2 cellular contexts compared by ENCODE assay signal in genomic region chr16:89557230-89557935, GRCh38.
TF ChIP-seq lines count a peak whose summit lies in the region.

No MANE protein-coding gene starts in this region.

TF ChIP-seq in Ishikawa, 13 proteins besides CTCF, POLR2A, EP300 and RAD21:
- TF ChIP-seq TEAD4 (IDR thresholded peaks at IDR 0.05) = no peak
- no peak for TF ChIP-seq TAF1 (IDR thresholded peaks at IDR 0.05; ENCODE audit: low read depth)
- no peak for TF ChIP-seq NFIC (IDR thresholded peaks at IDR 0.05)
- no peak for TF ChIP-seq TCF12 (IDR thresholded peaks at IDR 0.05; ENCODE audit: low read depth)
- no peak for TF ChIP-seq YY1 (IDR thresholded peaks at IDR 0.05; ENCODE audit: low read depth)
- TF ChIP-seq CREB1 (IDR thresholded peaks at IDR 0.05; ENCODE audit: low read depth) = no peak
- TF ChIP-seq MAX (IDR thresholded peaks at IDR 0.05) = 0 out of 2 replicates have a peak, but pooled peaks have one; percentile 25

TF ChIP-seq in K562, 482 proteins besides CTCF, POLR2A, EP300 and RAD21 (continues in another document):
- TF ChIP-seq FOXA1 (IDR thresholded peaks at IDR 0.05; ENCODE audit: borderline replicate concordance) = no peak
- no peak for TF ChIP-seq MED1 (CRISPR knock-in tag; IDR thresholded peaks at IDR 0.05; ENCODE audit: borderline replicate concordance)
- TF ChIP-seq NFRKB (IDR thresholded peaks at IDR 0.05; ENCODE audit: low read depth) = no peak
- TF ChIP-seq RBM14 (IDR thresholded peaks at IDR 0.05; ENCODE audit: borderline replicate concordance, insufficient read depth, low read depth, low read length) = no peak
- TF ChIP-seq, protein P1, sequence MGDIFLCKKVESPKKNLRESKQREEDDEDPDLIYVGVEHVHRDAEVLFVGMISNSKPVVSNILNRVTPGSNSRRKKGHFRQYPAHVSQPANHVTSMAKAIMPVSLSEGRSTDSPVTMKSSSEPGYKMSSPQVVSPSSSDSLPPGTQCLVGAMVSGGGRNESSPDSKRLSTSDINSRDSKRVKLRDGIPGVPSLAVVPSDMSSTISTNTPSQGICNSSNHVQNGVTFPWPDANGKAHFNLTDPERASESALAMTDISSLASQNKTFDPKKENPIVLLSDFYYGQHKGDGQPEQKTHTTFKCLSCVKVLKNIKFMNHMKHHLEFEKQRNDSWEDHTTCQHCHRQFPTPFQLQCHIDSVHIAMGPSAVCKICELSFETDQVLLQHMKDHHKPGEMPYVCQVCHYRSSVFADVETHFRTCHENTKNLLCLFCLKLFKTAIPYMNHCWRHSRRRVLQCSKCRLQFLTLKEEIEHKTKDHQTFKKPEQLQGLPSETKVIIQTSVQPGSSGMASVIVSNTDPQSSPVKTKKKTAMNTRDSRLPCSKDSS (IDR thresholded peaks at IDR 0.05; ENCODE audit: low read depth, partially characterized antibody) = no peak
- TF ChIP-seq MEIS2 (IDR thresholded peaks at IDR 0.05; ENCODE audit: partially characterized antibody) = peak; percentile 74
- no peak for TF ChIP-seq MCM2 (IDR thresholded peaks at IDR 0.05; ENCODE audit: low read depth)
- TF ChIP-seq MAZ (CRISPR knock-in tag; conservative IDR thresholded peaks at IDR 0.05 in 1 of 2, IDR thresholded peaks at IDR 0.05 in 1 of 2) = peak in 1 of 2 experiments; percentile 47; a peak in 1 of 4 replicates
- peak; percentile 84; the same call in 1 of the 2 replicates for TF ChIP-seq XRCC5 (IDR thresholded peaks at IDR 0.05; ENCODE audit: low read depth, low read length)
- no peak for TF ChIP-seq ZNF764 (CRISPR knock-in tag; IDR thresholded peaks at IDR 0.05; ENCODE audit: low read depth)
- TF ChIP-seq ATF7 (IDR thresholded peaks at IDR 0.05) = 0 out of 2 replicates have a peak, but pooled peaks have one; percentile 10
- no peak for TF ChIP-seq GMEB1 (CRISPR knock-in tag; IDR thresholded peaks at IDR 0.05)
- no peak for TF ChIP-seq ZZZ3 (IDR thresholded peaks at IDR 0.05)
- TF ChIP-seq SMC3 (conservative IDR thresholded peaks at IDR 0.05; ENCODE audit: insufficient read depth, low read depth, low read length) = peak; percentile 60
- TF ChIP-seq, protein P2, sequence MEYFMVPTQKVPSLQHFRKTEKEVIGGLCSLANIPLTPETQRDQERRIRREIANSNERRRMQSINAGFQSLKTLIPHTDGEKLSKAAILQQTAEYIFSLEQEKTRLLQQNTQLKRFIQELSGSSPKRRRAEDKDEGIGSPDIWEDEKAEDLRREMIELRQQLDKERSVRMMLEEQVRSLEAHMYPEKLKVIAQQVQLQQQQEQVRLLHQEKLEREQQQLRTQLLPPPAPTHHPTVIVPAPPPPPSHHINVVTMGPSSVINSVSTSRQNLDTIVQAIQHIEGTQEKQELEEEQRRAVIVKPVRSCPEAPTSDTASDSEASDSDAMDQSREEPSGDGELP (CRISPR knock-in tag; IDR thresholded peaks at IDR 0.05; ENCODE audit: borderline replicate concordance) = peak; percentile 59; the same call in 1 of the 2 replicates
- peak; percentile 39 for TF ChIP-seq TEAD4 (IDR thresholded peaks at IDR 0.05; ENCODE audit: low read length)
- no peak for TF ChIP-seq TEAD4 (CRISPR knock-in tag; IDR thresholded peaks at IDR 0.05; ENCODE audit: borderline replicate concordance)
- no peak for TF ChIP-seq HNRNPK (IDR thresholded peaks at IDR 0.05; ENCODE audit: low read depth, low read length, poor library complexity, severe bottlenecking)
- no peak for TF ChIP-seq MYBL2 (IDR thresholded peaks at IDR 0.05; ENCODE audit: low read depth)
- TF ChIP-seq MYBL2 (CRISPR knock-in tag; IDR thresholded peaks at IDR 0.05; ENCODE audit: borderline replicate concordance) = no peak
- TF ChIP-seq TOE1 (IDR thresholded peaks at IDR 0.05; ENCODE audit: borderline replicate concordance) = no peak
- no peak for TF ChIP-seq TOE1 (CRISPR knock-in tag; IDR thresholded peaks at IDR 0.05; ENCODE audit: borderline replicate concordance, low read depth)
- no peak for TF ChIP-seq HNRNPLL (IDR thresholded peaks at IDR 0.05; ENCODE audit: low read depth, low read length, poor library complexity, severe bottlenecking)
- no peak for TF ChIP-seq CHD2 (IDR thresholded peaks at IDR 0.05; ENCODE audit: low read depth, low read length)
- TF ChIP-seq, protein P3, sequence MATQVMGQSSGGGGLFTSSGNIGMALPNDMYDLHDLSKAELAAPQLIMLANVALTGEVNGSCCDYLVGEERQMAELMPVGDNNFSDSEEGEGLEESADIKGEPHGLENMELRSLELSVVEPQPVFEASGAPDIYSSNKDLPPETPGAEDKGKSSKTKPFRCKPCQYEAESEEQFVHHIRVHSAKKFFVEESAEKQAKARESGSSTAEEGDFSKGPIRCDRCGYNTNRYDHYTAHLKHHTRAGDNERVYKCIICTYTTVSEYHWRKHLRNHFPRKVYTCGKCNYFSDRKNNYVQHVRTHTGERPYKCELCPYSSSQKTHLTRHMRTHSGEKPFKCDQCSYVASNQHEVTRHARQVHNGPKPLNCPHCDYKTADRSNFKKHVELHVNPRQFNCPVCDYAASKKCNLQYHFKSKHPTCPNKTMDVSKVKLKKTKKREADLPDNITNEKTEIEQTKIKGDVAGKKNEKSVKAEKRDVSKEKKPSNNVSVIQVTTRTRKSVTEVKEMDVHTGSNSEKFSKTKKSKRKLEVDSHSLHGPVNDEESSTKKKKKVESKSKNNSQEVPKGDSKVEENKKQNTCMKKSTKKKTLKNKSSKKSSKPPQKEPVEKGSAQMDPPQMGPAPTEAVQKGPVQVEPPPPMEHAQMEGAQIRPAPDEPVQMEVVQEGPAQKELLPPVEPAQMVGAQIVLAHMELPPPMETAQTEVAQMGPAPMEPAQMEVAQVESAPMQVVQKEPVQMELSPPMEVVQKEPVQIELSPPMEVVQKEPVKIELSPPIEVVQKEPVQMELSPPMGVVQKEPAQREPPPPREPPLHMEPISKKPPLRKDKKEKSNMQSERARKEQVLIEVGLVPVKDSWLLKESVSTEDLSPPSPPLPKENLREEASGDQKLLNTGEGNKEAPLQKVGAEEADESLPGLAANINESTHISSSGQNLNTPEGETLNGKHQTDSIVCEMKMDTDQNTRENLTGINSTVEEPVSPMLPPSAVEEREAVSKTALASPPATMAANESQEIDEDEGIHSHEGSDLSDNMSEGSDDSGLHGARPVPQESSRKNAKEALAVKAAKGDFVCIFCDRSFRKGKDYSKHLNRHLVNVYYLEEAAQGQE (CRISPR knock-in tag; IDR thresholded peaks at IDR 0.05; ENCODE audit: low read depth) = no peak
- TF ChIP-seq RB1 (IDR thresholded peaks at IDR 0.05; ENCODE audit: low read depth) = peak; percentile 31; the same call in 1 of the 2 replicates
- TF ChIP-seq SRSF3 (IDR thresholded peaks at IDR 0.05; ENCODE audit: insufficient read depth, low read length) = no peak
- TF ChIP-seq ELF2 (CRISPR knock-in tag; IDR thresholded peaks at IDR 0.05) = no peak
- TF ChIP-seq BHLHE40 (IDR thresholded peaks at IDR 0.05; ENCODE audit: low read length) = 0 out of 2 replicates have a peak, but pooled peaks have one; percentile 4
- no peak for TF ChIP-seq ZNF263 (CRISPR knock-in tag; IDR thresholded peaks at IDR 0.05; ENCODE audit: borderline replicate concordance)
- no peak for TF ChIP-seq BRD9 (IDR thresholded peaks at IDR 0.05; ENCODE audit: low read depth, partially characterized antibody)
- TF ChIP-seq NCOR1 (IDR thresholded peaks at IDR 0.05) = no peak
- TF ChIP-seq, protein P4, sequence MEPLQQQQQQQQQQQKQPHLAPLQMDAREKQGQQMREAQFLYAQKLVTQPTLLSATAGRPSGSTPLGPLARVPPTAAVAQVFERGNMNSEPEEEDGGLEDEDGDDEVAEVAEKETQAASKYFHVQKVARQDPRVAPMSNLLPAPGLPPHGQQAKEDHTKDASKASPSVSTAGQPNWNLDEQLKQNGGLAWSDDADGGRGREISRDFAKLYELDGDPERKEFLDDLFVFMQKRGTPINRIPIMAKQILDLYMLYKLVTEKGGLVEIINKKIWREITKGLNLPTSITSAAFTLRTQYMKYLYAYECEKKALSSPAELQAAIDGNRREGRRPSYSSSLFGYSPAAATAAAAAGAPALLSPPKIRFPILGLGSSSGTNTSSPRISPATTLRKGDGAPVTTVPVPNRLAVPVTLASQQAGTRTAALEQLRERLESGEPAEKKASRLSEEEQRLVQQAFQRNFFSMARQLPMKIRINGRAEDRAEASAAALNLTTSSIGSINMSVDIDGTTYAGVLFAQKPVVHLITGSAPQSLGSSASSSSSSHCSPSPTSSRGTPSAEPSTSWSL (CRISPR knock-in tag; IDR thresholded peaks at IDR 0.05; ENCODE audit: borderline replicate concordance) = no peak
- peak; percentile 62 for TF ChIP-seq JUND (IDR thresholded peaks at IDR 0.05; ENCODE audit: borderline replicate concordance, low read depth, low read length)
- no peak; the same call in 2 of the 3 replicates for TF ChIP-seq JUND (tag; IDR thresholded peaks at IDR 0.05; ENCODE audit: borderline replicate concordance, low read depth, low read length)
- TF ChIP-seq DEAF1 (CRISPR knock-in tag; IDR thresholded peaks at IDR 0.05) = peak; percentile 30; the same call in 1 of the 2 replicates
- TF ChIP-seq POLR3A (IDR thresholded peaks at IDR 0.05; ENCODE audit: borderline replicate concordance, extremely low read depth, insufficient read depth, insufficient read length) = no peak
- TF ChIP-seq MCM7 (IDR thresholded peaks at IDR 0.05) = no peak
- TF ChIP-seq TARDBP (IDR thresholded peaks at IDR 0.05) = no peak
- no peak for TF ChIP-seq ZFX (CRISPR knock-in tag; IDR thresholded peaks at IDR 0.05)
- TF ChIP-seq GATA2 (CRISPR knock-in tag; IDR thresholded peaks at IDR 0.05) = no peak
- TF ChIP-seq SMAD2 (IDR thresholded peaks at IDR 0.05; ENCODE audit: low read depth, low read length) = no peak
- 0 out of 4 replicates have a peak, but pooled peaks of 1 of the 2 experiments have one; percentile 31 for TF ChIP-seq RCOR1 (IDR thresholded peaks at IDR 0.05; ENCODE audit: borderline replicate concordance in 1 of 2, low read depth in 2 of 2, low read length in 2 of 2)
- 0 out of 2 replicates have a peak, but pooled peaks have one; percentile 25 for TF ChIP-seq ZBTB7A (IDR thresholded peaks at IDR 0.05; ENCODE audit: borderline replicate concordance, control insufficient read depth, low read depth, low read length)
- TF ChIP-seq ESRRB (CRISPR knock-in tag; IDR thresholded peaks at IDR 0.05; ENCODE audit: borderline replicate concordance) = no peak
- TF ChIP-seq MAFF (IDR thresholded peaks at IDR 0.05; ENCODE audit: low read length) = no peak
- no peak for TF ChIP-seq OTX1 (CRISPR knock-in tag; IDR thresholded peaks at IDR 0.05)
- peak; percentile 62 for TF ChIP-seq PKNOX1 (IDR thresholded peaks at IDR 0.05)
- no peak for TF ChIP-seq TCFL5 (CRISPR knock-in tag; conservative IDR thresholded peaks at IDR 0.05)
- TF ChIP-seq ZNF143 (CRISPR knock-in tag; IDR thresholded peaks at IDR 0.05) = no peak
- TF ChIP-seq VEZF1 (CRISPR knock-in tag; IDR thresholded peaks at IDR 0.05) = no peak
- no peak for TF ChIP-seq JUNB (CRISPR knock-in tag; conservative IDR thresholded peaks at IDR 0.05)
- no peak for TF ChIP-seq CXXC5 (CRISPR knock-in tag; IDR thresholded peaks at IDR 0.05)
- 0 out of 2 replicates have a peak, but pooled peaks have one; percentile 57 for TF ChIP-seq MYC (IDR thresholded peaks at IDR 0.05; ENCODE audit: low read depth, low read length)
- TF ChIP-seq MYC (CRISPR knock-in tag; IDR thresholded peaks at IDR 0.05; ENCODE audit: borderline replicate concordance, low read depth) = no peak
- TF ChIP-seq STAG1 (CRISPR knock-in tag; IDR thresholded peaks at IDR 0.05; ENCODE audit: borderline replicate concordance) = peak; percentile 7; the same call in 1 of the 2 replicates
